ENCODE assay signal across 8 cellular contexts in the genomic region with DNA sequence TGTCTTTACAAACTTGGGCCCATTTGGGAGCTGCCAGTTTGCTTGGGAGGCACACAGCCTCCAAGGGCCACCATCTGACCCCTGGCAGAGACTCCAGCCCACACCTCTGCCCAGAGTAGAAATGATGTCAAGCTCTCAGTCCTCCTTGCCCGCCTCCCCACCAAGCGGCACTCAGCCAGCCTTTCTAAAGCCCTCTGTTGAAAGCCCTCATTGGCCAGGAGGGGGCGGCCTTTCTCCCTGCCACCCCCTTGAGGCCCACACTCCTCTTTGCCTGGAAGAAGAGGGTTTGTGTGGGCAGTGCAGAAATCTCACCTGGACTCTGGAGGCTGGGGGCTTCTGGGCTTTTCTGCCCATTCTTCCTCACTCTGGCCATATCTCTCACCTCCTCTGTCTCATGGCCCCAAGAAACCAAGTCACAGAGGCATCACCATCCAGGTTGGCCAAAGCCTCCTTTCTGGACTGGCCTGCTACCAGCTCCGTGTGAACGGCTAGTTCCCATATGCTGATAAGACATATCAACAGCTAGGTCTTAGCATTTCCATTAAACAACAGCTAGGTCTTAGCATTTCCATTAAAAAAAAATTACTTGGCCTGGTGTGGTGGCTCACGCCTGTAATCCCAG. TPM values are rescaled to one million over a fixed set of nuclear protein-coding genes. Genes with fewer than 3 reads are reported as not detected.
A peak's percentile ranks its signal among the peaks of the same experiment; 100 is the strongest.
DNase-seq lines count a peak whose midpoint lies in the region; FAIRE-seq and TF ChIP-seq lines count a peak whose summit lies in the region.

No MANE protein-coding gene starts in this region.

- H3K4me1 ChIP-seq in Loucy (ENCODE audit: insufficient read depth, low read length, poor library complexity, severe bottlenecking), result no peaks in the 10 kb centered on the region
- H3K4me1 ChIP-seq in kidney (ENCODE audit: control insufficient read depth in 1 of 2, insufficient read depth in 1 of 2, low read depth in 1 of 2, low read length in 2 of 2), result peaks cover 9 to 12% of the 10 kb centered on the region in 2 donors
- H3K4me1 ChIP-seq in testis, result peaks cover 15% of the 10 kb centered on the region

- H3K9ac ChIP-seq in Loucy (ENCODE audit: low read depth, low read length, poor library complexity, severe bottlenecking) (no peak overlapping the region), kidney (ENCODE audit: low read length in 2 of 2) (no peak overlapping the region)

- 68 to 83% methylated on average over 6 of the region's 6 CpGs for WGBS in testis, 2 donors

- no peak overlapping the region for H3K4me2 ChIP-seq in Loucy (ENCODE audit: low read depth, low read length, poor library complexity, severe bottlenecking)

- H3K9me3 Mint-ChIP-seq in activated naive CD8-positive, alpha-beta T cell treated with anti-CD3 and anti-CD28 coated beads for 36 hours, result no peaks in the 10 kb centered on the region

- H3K9me2 ChIP-seq in Loucy (replicated peaks; ENCODE audit: low read depth, low read length), result no peaks in the 10 kb centered on the region

- H3K9me3 ChIP-seq in Loucy (ENCODE audit: insufficient read depth, low read depth, low read length), result no peaks in the 10 kb centered on the region
- no peaks in the 10 kb centered on the region for H3K9me3 ChIP-seq in kidney (ENCODE audit: control insufficient read depth in 1 of 2, low read length in 2 of 2)
- H3K9me3 ChIP-seq in testis, result no peaks in the 10 kb centered on the region

- H3F3A ChIP-seq in Loucy (ENCODE audit: low read depth), result no peaks in the 10 kb centered on the region

- H3K4me3 ChIP-seq in GM06990 (replicated peaks; ENCODE audit: low read depth, low read length) (no peak overlapping the region), Loucy (ENCODE audit: low read length, poor library complexity, severe bottlenecking) (no peak overlapping the region), kidney (ENCODE audit: low read length in 2 of 2) (no peak overlapping the region), testis (no peak overlapping the region)

- no peak for TF ChIP-seq POLR2A in testis (IDR thresholded peaks at IDR 0.05)

- TF ChIP-seq CTCF in GM06990 (IDR thresholded peaks at IDR 0.05; ENCODE audit: insufficient read depth, low read length, poor library complexity, severe bottlenecking) (peak; percentile 85), Loucy (conservative IDR thresholded peaks at IDR 0.05; ENCODE audit: low read length) (peak; percentile 77), kidney (IDR thresholded peaks at IDR 0.05; ENCODE audit: borderline replicate concordance, extremely low read depth, insufficient read depth) (peak; percentile 36), testis (IDR thresholded peaks at IDR 0.05) (peak in 2 of 3 experiments; percentile 25 to 27)

- H3K4me3 Mint-ChIP-seq in activated naive CD8-positive, alpha-beta T cell treated with anti-CD3 and anti-CD28 coated beads for 36 hours, result no peak overlapping the region

- H3K27ac Mint-ChIP-seq in activated naive CD8-positive, alpha-beta T cell treated with anti-CD3 and anti-CD28 coated beads for 36 hours, result no peak overlapping the region

- H3K27me3 ChIP-seq in GM06990 (replicated peaks; ENCODE audit: control insufficient read depth, insufficient read depth, low read length) (no peaks in the 10 kb centered on the region), Loucy (ENCODE audit: insufficient read depth, low read length, poor library complexity, severe bottlenecking) (no peaks in the 10 kb centered on the region), testis (no peaks in the 10 kb centered on the region)

- DNase-seq in GM06990 (ENCODE audit: extremely low read depth, insufficient read length), result no peak
- peak; percentile 36 for DNase-seq in activated naive CD8-positive, alpha-beta T cell treated with anti-CD3 and anti-CD28 coated beads for 36 hours
- no peak for DNase-seq in kidney
- no peak for DNase-seq in testis
- DNase-seq in NCI-H1105 treated with DMSO at 0.1 percent for 48 hours (lab: John Stamatoyannopoulos, UW), result no peak
- DNase-seq in NCI-H1930 (lab: John Stamatoyannopoulos, UW), result no peak
- no peak for DNase-seq in activated CD4-positive, CD25-positive, alpha-beta regulatory T cell treated with anti-CD3 and anti-CD28 coated beads, Interleukin-2, amount 50 U/mL, for 72 hours

- no peaks in the 10 kb centered on the region for H3K36me3 ChIP-seq in GM06990 (ENCODE audit: control insufficient read depth, insufficient read depth, low read length)
- no peaks in the 10 kb centered on the region for H3K36me3 ChIP-seq in Loucy (ENCODE audit: insufficient read depth, low read length)
- H3K36me3 ChIP-seq in kidney (ENCODE audit: control insufficient read depth in 1 of 2, insufficient read depth in 2 of 2, low read length in 2 of 2), result no peaks in the 10 kb centered on the region
- no peaks in the 10 kb centered on the region for H3K36me3 ChIP-seq in testis (ENCODE audit: low read depth, missing control alignments)

- no peaks in the 10 kb centered on the region for H3K4me1 Mint-ChIP-seq in activated naive CD8-positive, alpha-beta T cell treated with anti-CD3 and anti-CD28 coated beads for 36 hours

- no peaks in the 10 kb centered on the region for H3K27me3 Mint-ChIP-seq in activated naive CD8-positive, alpha-beta T cell treated with anti-CD3 and anti-CD28 coated beads for 36 hours

- no peaks in the 10 kb centered on the region for H4K20me1 ChIP-seq in Loucy (ENCODE audit: insufficient read depth, low read length, poor library complexity, severe bottlenecking)

- H2AFZ ChIP-seq in Loucy (ENCODE audit: low read length), result no peak overlapping the region

- H3K27ac ChIP-seq in kidney (ENCODE audit: low read depth in 2 of 2, low read length in 2 of 2), result no peak overlapping the region
- no peak overlapping the region for H3K27ac ChIP-seq in testis

- intact Hi-C loops in kidney (cut with DNase I), result no loop called here
- intact Hi-C loops in testis (cut with DNase I; ENCODE audit: low total_unique reads), result no loop called here

- no peaks in the 10 kb centered on the region for H3K79me2 ChIP-seq in Loucy (ENCODE audit: insufficient read depth, low read length)

- no peaks in the 10 kb centered on the region for H3K36me3 Mint-ChIP-seq in activated naive CD8-positive, alpha-beta T cell treated with anti-CD3 and anti-CD28 coated beads for 36 hours

- FAIRE-seq in kidney (lab: Jason Lieb, UNC), result no peak

RNA-seq across cellular contexts. Expression of a gene that starts 36.1 kb away (rescaled TPM):
- total RNA-seq in activated naive CD8-positive, alpha-beta T cell treated with anti-CD3 and anti-CD28 coated beads for 36 hours, result 1 to 10 TPM in 1 of 2 experiments, under 1 TPM in 1; 0.99 to 1.3 TPM
- 17.4 TPM for total RNA-seq in kidney
- polyA plus RNA-seq in kidney (ENCODE audit: insufficient read depth, low read depth, low replicate concordance), result 26.1 TPM
- total RNA-seq in testis, result 100 to 1,000 TPM; 111 to 143 TPM
- polyA plus RNA-seq in testis (ENCODE audit: insufficient read depth, low read depth, low replicate concordance), result 74.1 TPM

RNA-seq across cellular contexts. Expression of a gene that starts 36.6 kb away (rescaled TPM):
- 10 to 100 TPM; 96.2 to 97.0 TPM for total RNA-seq in activated naive CD8-positive, alpha-beta T cell treated with anti-CD3 and anti-CD28 coated beads for 36 hours
- total RNA-seq in kidney (56.1 TPM), testis (100 to 1,000 TPM; 206 to 253 TPM)
- polyA plus RNA-seq in kidney (ENCODE audit: insufficient read depth, low read depth, low replicate concordance) (49.7 TPM), testis (ENCODE audit: insufficient read depth, low read depth, low replicate concordance) (109 TPM)

RNA-seq across cellular contexts. Expression of a gene that starts 37.7 kb away (rescaled TPM):
- not detected for total RNA-seq in activated naive CD8-positive, alpha-beta T cell treated with anti-CD3 and anti-CD28 coated beads for 36 hours
- 3.6 TPM for total RNA-seq in kidney
- 10.0 TPM for polyA plus RNA-seq in kidney (ENCODE audit: insufficient read depth, low read depth, low replicate concordance)
- 1 to 10 TPM in 1 of 2 donors, under 1 TPM in 1; 0.43 to 1.9 TPM for total RNA-seq in testis
- 3.5 TPM for polyA plus RNA-seq in testis (ENCODE audit: insufficient read depth, low read depth, low replicate concordance)

RNA-seq across cellular contexts. Expression of a gene that starts 49.3 kb away (rescaled TPM):
- total RNA-seq in activated naive CD8-positive, alpha-beta T cell treated with anti-CD3 and anti-CD28 coated beads for 36 hours, result not detected
- total RNA-seq in kidney (28.8 TPM), testis (under 1 TPM; 0.25 to 0.55 TPM)
- polyA plus RNA-seq in kidney (ENCODE audit: insufficient read depth, low read depth, low replicate concordance) (100 TPM), testis (ENCODE audit: insufficient read depth, low read depth, low replicate concordance) (1.5 TPM)

RNA-seq across cellular contexts. Expression of a gene that starts 54.7 kb away (rescaled TPM):
- total RNA-seq in activated naive CD8-positive, alpha-beta T cell treated with anti-CD3 and anti-CD28 coated beads for 36 hours, result not detected
- total RNA-seq in kidney, result 1.6 TPM
- 0.77 TPM for polyA plus RNA-seq in kidney (ENCODE audit: insufficient read depth, low read depth, low replicate concordance)
- 100 to 1,000 TPM; 108 to 373 TPM for total RNA-seq in testis
- 304 TPM for polyA plus RNA-seq in testis (ENCODE audit: insufficient read depth, low read depth, low replicate concordance)

Comparison
In these comparisons a context has a peak if more than half of its experiments do, and no peak if none do; other contexts are left out.
1. CTCF ChIP-seq: peak in every context shown above with its lines; median percentile 85 in GM06990; 77 in Loucy; 36 in kidney; 26 in testis.